In the genomic region with DNA sequence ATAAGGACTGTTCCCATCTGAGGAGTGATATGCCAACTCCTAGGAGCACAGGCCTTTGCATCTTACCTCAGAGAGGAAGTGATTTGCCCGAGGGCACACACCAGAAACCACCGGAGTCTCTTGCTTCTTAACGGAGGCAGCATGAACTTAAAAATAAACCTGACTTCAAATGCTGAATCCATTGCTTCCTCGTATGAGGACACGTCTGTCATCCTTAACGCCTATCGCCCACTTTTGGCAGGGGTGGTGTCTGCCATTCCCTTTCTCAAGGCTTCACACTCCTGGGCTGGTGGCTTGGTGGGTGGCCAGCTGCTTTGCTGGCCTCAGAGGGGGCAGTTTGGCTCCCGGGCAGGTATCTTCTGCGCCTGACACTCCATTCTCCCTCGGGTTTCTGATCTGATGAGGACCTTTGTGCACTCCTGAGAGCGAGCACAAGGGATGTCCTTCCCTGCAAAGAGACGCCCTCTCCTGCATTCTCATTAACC, we compare ENCODE assay signal across 13 cellular contexts. TPM values are rescaled to one million over a fixed set of nuclear protein-coding genes. Genes with fewer than 3 reads are reported as not detected.
DNase-seq lines count a peak whose midpoint lies in the region; ATAC-seq and TF ChIP-seq lines count a peak whose summit lies in the region.
"Had no signal": no experiment of that assay in that cellular context is flagged by ENCODE, and none has a peak within 500 bp of the region (broad histone marks: within the 10 kb centered on the region; RNA-seq: fewer than 3 reads in every experiment).

No MANE protein-coding gene starts in this region.

- intact Hi-C loops in activated B cell treated with CpG ODN at 0.5 μM for 24 hours (cut with micrococcal nuclease), result loop anchor here (2.0 kb wide), 1 partner anchor 17 kb away; a partner anchor contains a TSS

- H3K9me3 Mint-ChIP-seq in activated B cell treated with CpG ODN at 0.5 μM for 24 hours (no peaks in the 10 kb centered on the region), mesothelial cell of epicardium (no peaks in the 10 kb centered on the region)

- ATAC-seq in activated B cell treated with CpG ODN at 0.5 μM for 24 hours (ENCODE audit: low read depth), result no peak
- no peak for ATAC-seq in left lobe of liver
- ATAC-seq: foreskin keratinocyte had no signal

- H4K20me1 ChIP-seq in BLaER1 treated with 17β-estradiol and CSF1 and Interleukin-3, amounts not matched to agents 10 nM and 100 nM, result peaks cover 23 to 37% (median 32%) of the 10 kb centered on the region in 11 experiments; a peak in 21 of 22 replicates

- peak overlapping the region; percentile 71 for H3K4me3 Mint-ChIP-seq in activated B cell treated with CpG ODN at 0.5 μM for 24 hours
- peak overlapping the region; percentile 90 for H3K4me3 Mint-ChIP-seq in mesothelial cell of epicardium

- POLR2A ChIA-PET in activated B cell treated with CpG ODN at 0.5 μM for 24 hours (lab: Charles Lee), result interaction anchor here (0.6 to 3.0 kb wide), 5 partner anchors 11 to 293 kb away, joined by 3 to 32 read pairs (median 5); a partner anchor contains a TSS

- CTCF ChIA-PET in activated B cell treated with CpG ODN at 0.5 μM for 24 hours (lab: Charles Lee), result interaction anchor here (2.8 kb wide), 1 partner anchor 12 kb away, joined by 10 read pairs; a partner anchor contains a TSS

- no peak overlapping the region; a peak in 1 of 20 replicates for H3K4me3 ChIP-seq in BLaER1 treated with 17β-estradiol and CSF1 and Interleukin-3, amounts not matched to agents 10 nM and 100 nM
- H3K4me3 ChIP-seq in foreskin fibroblast (ENCODE audit: low read depth in 1 of 2, low read length in 2 of 2), result no peak overlapping the region
- H3K4me3 ChIP-seq: prostate gland had no signal

- H3K4me1 Mint-ChIP-seq in activated B cell treated with CpG ODN at 0.5 μM for 24 hours (peaks cover 20% of the 10 kb centered on the region), mesothelial cell of epicardium (peaks cover 12% of the 10 kb centered on the region)

- H3K27me3 Mint-ChIP-seq in activated B cell treated with CpG ODN at 0.5 μM for 24 hours (no peaks in the 10 kb centered on the region), mesothelial cell of epicardium (ENCODE audit: low read depth) (peaks cover 4% of the 10 kb centered on the region)

- peaks cover 25% of the 10 kb centered on the region for H3K36me3 Mint-ChIP-seq in activated B cell treated with CpG ODN at 0.5 μM for 24 hours (ENCODE audit: low read depth)
- H3K36me3 Mint-ChIP-seq in mesothelial cell of epicardium, result peaks cover 9% of the 10 kb centered on the region

- DNase-seq in GDM1 (lab: John Stamatoyannopoulos, UW), result peak; percentile 34
- no peak for DNase-seq in activated B cell treated with CpG ODN at 0.5 μM for 24 hours
- DNase-seq in mesothelial cell of epicardium (ENCODE audit: low spot score in 2 of 2, unreplicated experiment in 2 of 2), result no peak
- DNase-seq in NCI-H446 (lab: John Stamatoyannopoulos, UW), result no peak
- no peak for DNase-seq in NK-92 (lab: John Stamatoyannopoulos, UW; ENCODE audit: unreplicated experiment)
- no peak for DNase-seq in left lobe of liver (ENCODE audit: low spot score)
- no peak for DNase-seq in foreskin fibroblast
- DNase-seq: foreskin keratinocyte, left cardiac atrium, NCI-H1105 treated with DMSO at 0.1 percent for 48 hours had no signal

- H3K27ac Mint-ChIP-seq in activated B cell treated with CpG ODN at 0.5 μM for 24 hours (peak overlapping the region; percentile 90), mesothelial cell of epicardium (peak overlapping the region; percentile 78)

- TF ChIP-seq CTCF in activated B cell treated with CpG ODN at 0.5 μM for 24 hours (IDR thresholded peaks at IDR 0.05), result no peak
- TF ChIP-seq CTCF in mesothelial cell of epicardium (IDR thresholded peaks at IDR 0.05; ENCODE audit: unreplicated experiment), result no peak
- no peak for TF ChIP-seq CTCF in foreskin fibroblast (IDR thresholded peaks at IDR 0.05; ENCODE audit: low read depth, low read length)

- no peaks in the 10 kb centered on the region for H3K27me3 ChIP-seq in BLaER1 treated with 17β-estradiol and CSF1 and Interleukin-3, amounts not matched to agents 10 nM and 100 nM
- H3K27me3 ChIP-seq: foreskin keratinocyte had no signal

- peaks cover 25 to 30% (median 27%) of the 10 kb centered on the region in 11 experiments for H3K36me3 ChIP-seq in BLaER1 treated with 17β-estradiol and CSF1 and Interleukin-3, amounts not matched to agents 10 nM and 100 nM

- no peaks in the 10 kb centered on the region for H3K9me3 ChIP-seq in BLaER1 treated with 17β-estradiol and CSF1 and Interleukin-3, amounts not matched to agents 10 nM and 100 nM (replicated peaks in 1 of 11)
- H3K9me3 ChIP-seq: prostate gland had no signal

- H3K4me1 ChIP-seq in BLaER1 treated with 17β-estradiol and CSF1 and Interleukin-3, amounts not matched to agents 10 nM and 100 nM, result peaks cover 22 to 32% (median 26%) of the 10 kb centered on the region in 10 experiments

- peak overlapping the region in 10 of 11 experiments; percentile 83 to 94 (median 88); a peak in 19 of 22 replicates for H3K27ac ChIP-seq in BLaER1 treated with 17β-estradiol and CSF1 and Interleukin-3, amounts not matched to agents 10 nM and 100 nM
- H3K27ac ChIP-seq: foreskin keratinocyte had no signal

- H3K4me2 ChIP-seq in BLaER1 treated with 17β-estradiol and CSF1 and Interleukin-3, amounts not matched to agents 10 nM and 100 nM, result peak overlapping the region; percentile 48 to 81 (median 70)

- H3K9ac ChIP-seq in BLaER1 treated with 17β-estradiol and CSF1 and Interleukin-3, amounts not matched to agents 10 nM and 100 nM, result peak overlapping the region in 5 of 11 experiments; percentile 5 to 96 (median 22); a peak in 3 of 22 replicates

RNA-seq across cellular contexts. Expression of a gene that starts 1.1 kb away (rescaled TPM):
- total RNA-seq in activated B cell treated with CpG ODN at 0.5 μM for 24 hours, result 38.6 and 38.7 TPM in 2 replicates
- 38.9 to 42.5 TPM (median 41.6 TPM) in 3 replicates for total RNA-seq in mesothelial cell of epicardium
- 43.9 TPM for total RNA-seq in left lobe of liver

RNA-seq across cellular contexts. Expression of a gene that starts 3.7 kb away (rescaled TPM):
- total RNA-seq in activated B cell treated with CpG ODN at 0.5 μM for 24 hours (not detected in 2 replicates), mesothelial cell of epicardium (not detected in 3 replicates), left lobe of liver (not detected)
- total RNA-seq: foreskin keratinocyte; left cardiac atrium; T-helper 1 cell treated with Interleukin-12 subunit alpha and Interleukin-12 subunit beta and Interleukin-4 antibody, amounts not matched to agents 30 ng/mL and 1 ng/mL, for 36 hours had no signal

RNA-seq across cellular contexts. Expression of a gene that starts 11.9 kb away (rescaled TPM):
- 0.20 and 1.1 TPM in 2 replicates for total RNA-seq in activated B cell treated with CpG ODN at 0.5 μM for 24 hours
- 0.95 to 1.5 TPM (median 0.99 TPM) in 3 replicates for total RNA-seq in mesothelial cell of epicardium
- total RNA-seq in left lobe of liver, result 3.6 TPM
- total RNA-seq: foreskin keratinocyte had no signal

RNA-seq across cellular contexts. Expression of a gene that starts 13.3 kb away (rescaled TPM):
- total RNA-seq in activated B cell treated with CpG ODN at 0.5 μM for 24 hours (0.07 TPM in 1 of 2 replicates, not detected in the other), mesothelial cell of epicardium (0.04 TPM in 1 of 3 replicates, not detected in the others), left lobe of liver (0.10 TPM)

RNA-seq across cellular contexts. Expression of a gene that starts 16.6 kb away (rescaled TPM):
- total RNA-seq in activated B cell treated with CpG ODN at 0.5 μM for 24 hours, result 0.17 and 0.31 TPM in 2 replicates
- total RNA-seq in mesothelial cell of epicardium, result 1.5 to 3.0 TPM (median 1.8 TPM) in 3 replicates
- 5.5 TPM for total RNA-seq in left lobe of liver
